ENCODE assay signal across 22 cellular contexts in genomic region chr5:14321936-14322335, GRCh38.
DNase-seq lines count a peak whose midpoint lies in the region; ATAC-seq and TF ChIP-seq lines count a peak whose summit lies in the region.
"Had no signal": no experiment of that assay in that cellular context is flagged by ENCODE, and none has a peak within 500 bp of the region (broad histone marks: within the 10 kb centered on the region; RNA-seq: fewer than 3 reads in every experiment).

No MANE protein-coding gene starts in this region.

- H3K4me1 Mint-ChIP-seq in endothelial cell (ENCODE audit: unreplicated experiment), result peaks cover 30% of the 10 kb centered on the region
- no peaks in the 10 kb centered on the region for H3K4me1 Mint-ChIP-seq in activated CD8-positive, alpha-beta T cell treated with anti-CD3 and anti-CD28 coated beads for 36 hours (ENCODE audit: low read depth)
- H3K4me1 Mint-ChIP-seq: CD4-positive, alpha-beta memory T cell had no signal

- no peak overlapping the region for H4K91ac ChIP-seq in IMR-90 (ENCODE audit: insufficient read depth, low read depth, low read length)

- no peak overlapping the region for H2BK20ac ChIP-seq in IMR-90 (ENCODE audit: low read depth, low read length)

- TF ChIP-seq RAD21 in IMR-90 (IDR thresholded peaks at IDR 0.05; ENCODE audit: low read length), result no peak

- H3K18ac ChIP-seq in IMR-90 (ENCODE audit: low read depth, low read length), result no peak overlapping the region

- peaks cover 27% of the 10 kb centered on the region for H3K9me1 ChIP-seq in IMR-90 (ENCODE audit: insufficient read depth, low read length)

- no peak overlapping the region for H3K4ac ChIP-seq in IMR-90 (ENCODE audit: low read depth, low read length)

- no peak overlapping the region for H2BK15ac ChIP-seq in IMR-90 (ENCODE audit: low read depth, low read length)

- peak overlapping the region; percentile 24; the same call in 1 of the 2 replicates for H3K14ac ChIP-seq in IMR-90 (replicated peaks; ENCODE audit: low read depth, low read length)

- intact Hi-C loops in IMR-90 (cut with micrococcal nuclease), result loop anchor here (10.0 kb wide), 1 partner anchor 337 kb away; no protein-coding TSS in a partner anchor
- intact Hi-C loops in activated CD8-positive, alpha-beta T cell treated with anti-CD3 and anti-CD28 coated beads for 36 hours (cut with micrococcal nuclease), result no loop called here

- peaks cover 62% of the 10 kb centered on the region for H3K36me3 ChIP-seq in IMR-90 (ENCODE audit: control insufficient read depth, insufficient read depth, low read length)

- dilution Hi-C loops in IMR-90 (cut with HindIII; ENCODE audit: low sequenced_read_pairs, unreplicated experiment), result no loop called here

- POLR2A ChIA-PET in IMR-90 (lab: Charles Lee; ENCODE audit: unreplicated experiment), result no interaction called here
- POLR2A ChIA-PET in activated CD8-positive, alpha-beta T cell treated with anti-CD3 and anti-CD28 coated beads for 36 hours (lab: Charles Lee), result no interaction called here
- POLR2A ChIA-PET in RWPE1 (lab: Yijun Ruan, JAX; ENCODE audit: low non-redundant PET), result no interaction called here

- no peaks in the 10 kb centered on the region for H3K9me3 Mint-ChIP-seq in endothelial cell (ENCODE audit: unreplicated experiment)
- H3K9me3 Mint-ChIP-seq in activated CD8-positive, alpha-beta T cell treated with anti-CD3 and anti-CD28 coated beads for 36 hours, result peaks cover 4% of the 10 kb centered on the region

- peaks cover 7% of the 10 kb centered on the region for H3K27me3 Mint-ChIP-seq in endothelial cell (ENCODE audit: unreplicated experiment)
- no peaks in the 10 kb centered on the region for H3K27me3 Mint-ChIP-seq in activated CD8-positive, alpha-beta T cell treated with anti-CD3 and anti-CD28 coated beads for 36 hours

- no peak for TF ChIP-seq POLR2A in IMR-90 (IDR thresholded peaks at IDR 0.05; ENCODE audit: low read depth, low read length)

- H3K36me3 Mint-ChIP-seq in endothelial cell (ENCODE audit: low read depth, unreplicated experiment), result peaks cover 61% of the 10 kb centered on the region
- peaks cover 4% of the 10 kb centered on the region for H3K36me3 Mint-ChIP-seq in activated CD8-positive, alpha-beta T cell treated with anti-CD3 and anti-CD28 coated beads for 36 hours (ENCODE audit: low read depth)

- no peak overlapping the region for H2BK5ac ChIP-seq in IMR-90 (ENCODE audit: low read depth, low read length, poor library complexity, severe bottlenecking)

- no peak for ATAC-seq in IMR-90 (ENCODE audit: low read depth)
- no peak for ATAC-seq in activated CD8-positive, alpha-beta T cell treated with anti-CD3 and anti-CD28 coated beads for 36 hours
- ATAC-seq in HG03439 (IDR thresholded peaks at IDR 0.05; ENCODE audit: unreplicated experiment), result no peak
- ATAC-seq: PC-3 had no signal

- H3K4me3 ChIP-seq in IMR-90 (ENCODE audit: insufficient read depth, low read depth, low read length), result no peak overlapping the region
- H3K4me3 ChIP-seq: BLaER1 treated with 17β-estradiol and CSF1 and Interleukin-3, amounts not matched to agents 10 nM and 100 nM; SJSA1 had no signal

- H3K27ac Mint-ChIP-seq in endothelial cell (ENCODE audit: unreplicated experiment), result no peak overlapping the region
- H3K27ac Mint-ChIP-seq in activated CD8-positive, alpha-beta T cell treated with anti-CD3 and anti-CD28 coated beads for 36 hours, result no peak overlapping the region
- H3K27ac Mint-ChIP-seq: CD4-positive, alpha-beta memory T cell had no signal

- peaks cover 84% of the 10 kb centered on the region for H4K20me1 ChIP-seq in IMR-90 (ENCODE audit: insufficient read depth, low read length)

- H3K56ac ChIP-seq in IMR-90 (ENCODE audit: extremely low read depth, insufficient read depth, low read length), result no peak overlapping the region

- no peaks in the 10 kb centered on the region for H3K27me3 ChIP-seq in IMR-90 (ENCODE audit: control insufficient read depth, insufficient read depth, low read length)
- H3K27me3 ChIP-seq: BLaER1 treated with 17β-estradiol and CSF1 and Interleukin-3, amounts not matched to agents 10 nM and 100 nM; SJSA1 had no signal

- H3K9me3 ChIP-seq in IMR-90 (ENCODE audit: control insufficient read depth, insufficient read depth, low read length), result no peaks in the 10 kb centered on the region
- H3K9me3 ChIP-seq: SJSA1 had no signal

- no peak overlapping the region for H2BK120ac ChIP-seq in IMR-90 (ENCODE audit: low read depth, low read length)

- CTCF ChIA-PET in IMR-90 (lab: Yijun Ruan, JAX), result no interaction called here
- CTCF ChIA-PET in activated CD8-positive, alpha-beta T cell treated with anti-CD3 and anti-CD28 coated beads for 36 hours (lab: Charles Lee), result no interaction called here
- CTCF ChIA-PET in RWPE1 (lab: Yijun Ruan, JAX), result interaction anchor here (1.5 kb wide), 1 partner anchor 30 kb away, joined by 7 read pairs; no protein-coding TSS in a partner anchor

- H3K9ac ChIP-seq in IMR-90 (ENCODE audit: low read depth, low read length), result no peak overlapping the region
- H3K9ac ChIP-seq: BLaER1 treated with 17β-estradiol and CSF1 and Interleukin-3, amounts not matched to agents 10 nM and 100 nM had no signal

- H3K27ac ChIP-seq in IMR-90 (ENCODE audit: insufficient read depth, low read length) (no peak overlapping the region), RWPE1 (no peak overlapping the region)
- H3K27ac ChIP-seq: BLaER1 treated with 17β-estradiol and CSF1 and Interleukin-3, amounts not matched to agents 10 nM and 100 nM; SJSA1 had no signal

- no peak overlapping the region for H3K4me2 ChIP-seq in IMR-90 (ENCODE audit: low read depth, low read length)
- H3K4me2 ChIP-seq: BLaER1 treated with 17β-estradiol and CSF1 and Interleukin-3, amounts not matched to agents 10 nM and 100 nM had no signal

- peak; percentile 33 for DNase-seq in ELR (ENCODE audit: low read depth)
- no peak for DNase-seq in IMR-90
- DNase-seq in endothelial cell (ENCODE audit: low spot score), result no peak
- DNase-seq in activated CD8-positive, alpha-beta T cell treated with anti-CD3 and anti-CD28 coated beads for 36 hours, result no peak
- DNase-seq in NK-92 (lab: John Stamatoyannopoulos, UW; ENCODE audit: unreplicated experiment), result no peak
- no peak for DNase-seq in RWPE1 (ENCODE audit: low spot score)
- DNase-seq: AML-193; CD4-positive, alpha-beta memory T cell; KBM-7; MV-4-11; NCI-H1105; NCI-H1436 treated with DMSO at 0.1 percent for 48 hours; NCI-H187 treated with DMSO at 0.1 percent for 48 hours; NCI-H2171 treated with DMSO at 0.1 percent for 48 hours; NCI-H524 treated with DMSO at 0.1 percent for 48 hours; NCI-H774; NK-92 treated with Interleukin-12 subunit alpha and Interleukin-12 subunit beta, amount 100 ng/mL, for 24 hours; PC-3; Right ventricle myocardium superior had no signal

- WGBS in IMR-90 (ENCODE audit: extremely low coverage in 2 of 2, insufficient read length in 1 of 2), 2 experiments, result 94% methylated on average over 3 of the region's 3 CpGs; no CpG with 5 or more reads in 1 of the 2 experiments

- in situ Hi-C loops in IMR-90 (cut with MboI; ENCODE audit: low sequenced_read_pairs), result no loop called here

- 0 out of 2 replicates have a peak overlapping the region, but pooled peaks have one; percentile 16 for H3K23ac ChIP-seq in IMR-90 (ENCODE audit: low read depth, low read length)

- peak overlapping the region; percentile 43 for H3K4me3 Mint-ChIP-seq in endothelial cell (ENCODE audit: unreplicated experiment)
- no peak overlapping the region for H3K4me3 Mint-ChIP-seq in activated CD8-positive, alpha-beta T cell treated with anti-CD3 and anti-CD28 coated beads for 36 hours
- H3K4me3 Mint-ChIP-seq: CD4-positive, alpha-beta memory T cell had no signal

- peaks cover 26% of the 10 kb centered on the region for H3K4me1 ChIP-seq in IMR-90 (ENCODE audit: control insufficient read depth, insufficient read depth, low read length)
- H3K4me1 ChIP-seq: BLaER1 treated with 17β-estradiol and CSF1 and Interleukin-3, amounts not matched to agents 10 nM and 100 nM had no signal

- H3K79me1 ChIP-seq in IMR-90 (ENCODE audit: low read depth in 1 of 2, low read length in 2 of 2), result peaks cover 49 to 79% of the 10 kb centered on the region in 2 experiments

- TF ChIP-seq CTCF in IMR-90 (conservative IDR thresholded peaks at IDR 0.05; ENCODE audit: low read depth, low read length) (no peak), endothelial cell (IDR thresholded peaks at IDR 0.05; ENCODE audit: unreplicated experiment) (no peak), RWPE1 (conservative IDR thresholded peaks at IDR 0.05; ENCODE audit: low read depth) (no peak)
- TF ChIP-seq CTCF in activated CD8-positive, alpha-beta T cell treated with anti-CD3 and anti-CD28 coated beads for 36 hours (IDR thresholded peaks at IDR 0.05), result no peak

- H2AK5ac ChIP-seq in IMR-90 (ENCODE audit: low read depth, low read length), result no peak overlapping the region

- H2AFZ ChIP-seq in IMR-90 (replicated peaks; ENCODE audit: low read length, poor library complexity), result no peak overlapping the region

- no TSS peak for BruUV-seq in IMR-90 (replicated peaks; lab: Mats Ljungman, UMichigan)

- H4K8ac ChIP-seq in IMR-90 (ENCODE audit: low read depth in 2 of 2, low read length in 2 of 2), result no peak overlapping the region

- no peak overlapping the region for H4K5ac ChIP-seq in IMR-90 (ENCODE audit: low read depth, low read length)

- no peak overlapping the region for H2AK9ac ChIP-seq in IMR-90 (replicated peaks; ENCODE audit: low read depth, low read length, poor library complexity)

TF ChIP-seq in IMR-90, 13 proteins besides CTCF, POLR2A, EP300 and RAD21 (continues in another document):
- TF ChIP-seq MXI1 (IDR thresholded peaks at IDR 0.05; ENCODE audit: borderline replicate concordance, low read depth, low read length), result no peak
- TF ChIP-seq CEBPB (IDR thresholded peaks at IDR 0.05; ENCODE audit: low read depth, low read length), result no peak
- TF ChIP-seq USF2 (IDR thresholded peaks at IDR 0.05; ENCODE audit: low read depth, low read length), result no peak
- no peak for TF ChIP-seq FOS (IDR thresholded peaks at IDR 0.05; ENCODE audit: low read depth, low read length)
- TF ChIP-seq MAFK (IDR thresholded peaks at IDR 0.05; ENCODE audit: low read depth, low read length), result no peak
- no peak for TF ChIP-seq RCOR1 (IDR thresholded peaks at IDR 0.05; ENCODE audit: insufficient replicate concordance, low read length)
